Comparison of ENCODE assay signal across 1 cellular context in genomic region chr13:99386911-99387788, GRCh38.
A peak's percentile ranks its signal among the peaks of the same experiment; 100 is the strongest.
TF ChIP-seq lines count a peak whose summit lies in the region.

No MANE protein-coding gene starts in this region.

TF ChIP-seq in K562, 482 proteins besides CTCF, POLR2A, EP300 and RAD21 (continued from another document):
- TF ChIP-seq, protein P1, sequence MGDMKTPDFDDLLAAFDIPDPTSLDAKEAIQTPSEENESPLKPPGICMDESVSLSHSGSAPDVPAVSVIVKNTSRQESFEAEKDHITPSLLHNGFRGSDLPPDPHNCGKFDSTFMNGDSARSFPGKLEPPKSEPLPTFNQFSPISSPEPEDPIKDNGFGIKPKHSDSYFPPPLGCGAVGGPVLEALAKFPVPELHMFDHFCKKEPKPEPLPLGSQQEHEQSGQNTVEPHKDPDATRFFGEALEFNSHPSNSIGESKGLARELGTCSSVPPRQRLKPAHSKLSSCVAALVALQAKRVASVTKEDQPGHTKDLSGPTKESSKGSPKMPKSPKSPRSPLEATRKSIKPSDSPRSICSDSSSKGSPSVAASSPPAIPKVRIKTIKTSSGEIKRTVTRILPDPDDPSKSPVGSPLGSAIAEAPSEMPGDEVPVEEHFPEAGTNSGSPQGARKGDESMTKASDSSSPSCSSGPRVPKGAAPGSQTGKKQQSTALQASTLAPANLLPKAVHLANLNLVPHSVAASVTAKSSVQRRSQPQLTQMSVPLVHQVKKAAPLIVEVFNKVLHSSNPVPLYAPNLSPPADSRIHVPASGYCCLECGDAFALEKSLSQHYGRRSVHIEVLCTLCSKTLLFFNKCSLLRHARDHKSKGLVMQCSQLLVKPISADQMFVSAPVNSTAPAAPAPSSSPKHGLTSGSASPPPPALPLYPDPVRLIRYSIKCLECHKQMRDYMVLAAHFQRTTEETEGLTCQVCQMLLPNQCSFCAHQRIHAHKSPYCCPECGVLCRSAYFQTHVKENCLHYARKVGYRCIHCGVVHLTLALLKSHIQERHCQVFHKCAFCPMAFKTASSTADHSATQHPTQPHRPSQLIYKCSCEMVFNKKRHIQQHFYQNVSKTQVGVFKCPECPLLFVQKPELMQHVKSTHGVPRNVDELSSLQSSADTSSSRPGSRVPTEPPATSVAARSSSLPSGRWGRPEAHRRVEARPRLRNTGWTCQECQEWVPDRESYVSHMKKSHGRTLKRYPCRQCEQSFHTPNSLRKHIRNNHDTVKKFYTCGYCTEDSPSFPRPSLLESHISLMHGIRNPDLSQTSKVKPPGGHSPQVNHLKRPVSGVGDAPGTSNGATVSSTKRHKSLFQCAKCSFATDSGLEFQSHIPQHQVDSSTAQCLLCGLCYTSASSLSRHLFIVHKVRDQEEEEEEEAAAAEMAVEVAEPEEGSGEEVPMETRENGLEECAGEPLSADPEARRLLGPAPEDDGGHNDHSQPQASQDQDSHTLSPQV (IDR thresholded peaks at IDR 0.05): peak; percentile 39; the same call in 1 of the 2 replicates
- TF ChIP-seq ZNF354B (CRISPR knock-in tag; IDR thresholded peaks at IDR 0.05) (no peak), GTF2E2 (tag; IDR thresholded peaks at IDR 0.05) (no peak), SPI1 (IDR thresholded peaks at IDR 0.05; ENCODE audit: borderline replicate concordance, low read depth, low read length) (no peak), GTF2A2 (tag; IDR thresholded peaks at IDR 0.05) (no peak), ZNF232 (CRISPR knock-in tag; IDR thresholded peaks at IDR 0.05) (no peak), KDM5B (IDR thresholded peaks at IDR 0.05; ENCODE audit: insufficient replicate concordance, low read depth, low read length) (no peak), ARID2 (IDR thresholded peaks at IDR 0.05) (no peak), SP2 (IDR thresholded peaks at IDR 0.05; ENCODE audit: extremely low read depth, low read depth, low read length, poor library complexity, severe bottlenecking) (no peak), NCOA1 (IDR thresholded peaks at IDR 0.05; ENCODE audit: low read depth) (no peak), SAFB (IDR thresholded peaks at IDR 0.05; ENCODE audit: borderline replicate concordance, low read depth, low read length) (no peak), RBM15 (IDR thresholded peaks at IDR 0.05; ENCODE audit: insufficient read depth, low read length) (no peak), RBM17 (IDR thresholded peaks at IDR 0.05; ENCODE audit: borderline replicate concordance, low read depth, low read length) (no peak), RBM25 (IDR thresholded peaks at IDR 0.05; ENCODE audit: low read depth, low read length, severe bottlenecking) (no peak), RB1 (IDR thresholded peaks at IDR 0.05; ENCODE audit: low read depth) (no peak), ZNF436 (CRISPR knock-in tag; IDR thresholded peaks at IDR 0.05) (no peak), BHLHE40 (IDR thresholded peaks at IDR 0.05; ENCODE audit: low read length) (peak; percentile 53; the same call in 1 of the 2 replicates), ZNF551 (CRISPR knock-in tag; IDR thresholded peaks at IDR 0.05) (no peak), ATF7 (IDR thresholded peaks at IDR 0.05) (no peak), FOXM1 (IDR thresholded peaks at IDR 0.05; ENCODE audit: low read depth) (no peak), FOXM1 (CRISPR knock-in tag; IDR thresholded peaks at IDR 0.05; ENCODE audit: low read depth) (no peak), ZBTB7A (IDR thresholded peaks at IDR 0.05; ENCODE audit: borderline replicate concordance, control insufficient read depth, low read depth, low read length) (no peak), RAD51 (IDR thresholded peaks at IDR 0.05; ENCODE audit: borderline replicate concordance, low read depth) (peak; percentile 38; the same call in 1 of the 2 replicates), ZFPM2 (CRISPR knock-in tag; IDR thresholded peaks at IDR 0.05) (no peak), ZNF584 (CRISPR knock-in tag; IDR thresholded peaks at IDR 0.05; ENCODE audit: low read depth) (no peak), ZNF263 (CRISPR knock-in tag; IDR thresholded peaks at IDR 0.05; ENCODE audit: borderline replicate concordance) (no peak)
- TF ChIP-seq, protein P2, sequence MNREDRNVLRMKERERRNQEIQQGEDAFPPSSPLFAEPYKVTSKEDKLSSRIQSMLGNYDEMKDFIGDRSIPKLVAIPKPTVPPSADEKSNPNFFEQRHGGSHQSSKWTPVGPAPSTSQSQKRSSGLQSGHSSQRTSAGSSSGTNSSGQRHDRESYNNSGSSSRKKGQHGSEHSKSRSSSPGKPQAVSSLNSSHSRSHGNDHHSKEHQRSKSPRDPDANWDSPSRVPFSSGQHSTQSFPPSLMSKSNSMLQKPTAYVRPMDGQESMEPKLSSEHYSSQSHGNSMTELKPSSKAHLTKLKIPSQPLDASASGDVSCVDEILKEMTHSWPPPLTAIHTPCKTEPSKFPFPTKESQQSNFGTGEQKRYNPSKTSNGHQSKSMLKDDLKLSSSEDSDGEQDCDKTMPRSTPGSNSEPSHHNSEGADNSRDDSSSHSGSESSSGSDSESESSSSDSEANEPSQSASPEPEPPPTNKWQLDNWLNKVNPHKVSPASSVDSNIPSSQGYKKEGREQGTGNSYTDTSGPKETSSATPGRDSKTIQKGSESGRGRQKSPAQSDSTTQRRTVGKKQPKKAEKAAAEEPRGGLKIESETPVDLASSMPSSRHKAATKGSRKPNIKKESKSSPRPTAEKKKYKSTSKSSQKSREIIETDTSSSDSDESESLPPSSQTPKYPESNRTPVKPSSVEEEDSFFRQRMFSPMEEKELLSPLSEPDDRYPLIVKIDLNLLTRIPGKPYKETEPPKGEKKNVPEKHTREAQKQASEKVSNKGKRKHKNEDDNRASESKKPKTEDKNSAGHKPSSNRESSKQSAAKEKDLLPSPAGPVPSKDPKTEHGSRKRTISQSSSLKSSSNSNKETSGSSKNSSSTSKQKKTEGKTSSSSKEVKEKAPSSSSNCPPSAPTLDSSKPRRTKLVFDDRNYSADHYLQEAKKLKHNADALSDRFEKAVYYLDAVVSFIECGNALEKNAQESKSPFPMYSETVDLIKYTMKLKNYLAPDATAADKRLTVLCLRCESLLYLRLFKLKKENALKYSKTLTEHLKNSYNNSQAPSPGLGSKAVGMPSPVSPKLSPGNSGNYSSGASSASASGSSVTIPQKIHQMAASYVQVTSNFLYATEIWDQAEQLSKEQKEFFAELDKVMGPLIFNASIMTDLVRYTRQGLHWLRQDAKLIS (CRISPR knock-in tag; IDR thresholded peaks at IDR 0.05): no peak
- TF ChIP-seq, protein P3, sequence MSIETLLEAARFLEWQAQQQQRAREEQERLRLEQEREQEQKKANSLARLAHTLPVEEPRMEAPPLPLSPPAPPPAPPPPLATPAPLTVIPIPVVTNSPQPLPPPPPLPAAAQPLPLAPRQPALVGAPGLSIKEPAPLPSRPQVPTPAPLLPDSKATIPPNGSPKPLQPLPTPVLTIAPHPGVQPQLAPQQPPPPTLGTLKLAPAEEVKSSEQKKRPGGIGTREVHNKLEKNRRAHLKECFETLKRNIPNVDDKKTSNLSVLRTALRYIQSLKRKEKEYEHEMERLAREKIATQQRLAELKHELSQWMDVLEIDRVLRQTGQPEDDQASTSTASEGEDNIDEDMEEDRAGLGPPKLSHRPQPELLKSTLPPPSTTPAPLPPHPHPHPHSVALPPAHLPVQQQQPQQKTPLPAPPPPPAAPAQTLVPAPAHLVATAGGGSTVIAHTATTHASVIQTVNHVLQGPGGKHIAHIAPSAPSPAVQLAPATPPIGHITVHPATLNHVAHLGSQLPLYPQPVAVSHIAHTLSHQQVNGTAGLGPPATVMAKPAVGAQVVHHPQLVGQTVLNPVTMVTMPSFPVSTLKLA (conservative IDR thresholded peaks at IDR 0.05): no peak
- TF ChIP-seq, protein P4, sequence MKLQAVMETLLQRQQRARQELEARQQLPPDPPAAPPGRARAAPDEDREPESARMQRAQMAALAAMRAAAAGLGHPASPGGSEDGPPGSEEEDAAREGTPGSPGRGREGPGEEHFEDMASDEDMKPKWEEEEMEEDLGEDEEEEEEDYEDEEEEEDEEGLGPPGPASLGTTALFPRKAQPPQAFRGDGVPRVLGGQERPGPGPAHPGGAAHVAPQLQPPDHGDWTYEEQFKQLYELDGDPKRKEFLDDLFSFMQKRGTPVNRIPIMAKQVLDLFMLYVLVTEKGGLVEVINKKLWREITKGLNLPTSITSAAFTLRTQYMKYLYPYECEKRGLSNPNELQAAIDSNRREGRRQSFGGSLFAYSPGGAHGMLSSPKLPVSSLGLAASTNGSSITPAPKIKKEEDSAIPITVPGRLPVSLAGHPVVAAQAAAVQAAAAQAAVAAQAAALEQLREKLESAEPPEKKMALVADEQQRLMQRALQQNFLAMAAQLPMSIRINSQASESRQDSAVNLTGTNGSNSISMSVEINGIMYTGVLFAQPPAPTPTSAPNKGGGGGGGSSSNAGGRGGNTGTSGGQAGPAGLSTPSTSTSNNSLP (IDR thresholded peaks at IDR 0.05; ENCODE audit: borderline replicate concordance, low read depth, low read length): no peak
- TF ChIP-seq, protein P5, sequence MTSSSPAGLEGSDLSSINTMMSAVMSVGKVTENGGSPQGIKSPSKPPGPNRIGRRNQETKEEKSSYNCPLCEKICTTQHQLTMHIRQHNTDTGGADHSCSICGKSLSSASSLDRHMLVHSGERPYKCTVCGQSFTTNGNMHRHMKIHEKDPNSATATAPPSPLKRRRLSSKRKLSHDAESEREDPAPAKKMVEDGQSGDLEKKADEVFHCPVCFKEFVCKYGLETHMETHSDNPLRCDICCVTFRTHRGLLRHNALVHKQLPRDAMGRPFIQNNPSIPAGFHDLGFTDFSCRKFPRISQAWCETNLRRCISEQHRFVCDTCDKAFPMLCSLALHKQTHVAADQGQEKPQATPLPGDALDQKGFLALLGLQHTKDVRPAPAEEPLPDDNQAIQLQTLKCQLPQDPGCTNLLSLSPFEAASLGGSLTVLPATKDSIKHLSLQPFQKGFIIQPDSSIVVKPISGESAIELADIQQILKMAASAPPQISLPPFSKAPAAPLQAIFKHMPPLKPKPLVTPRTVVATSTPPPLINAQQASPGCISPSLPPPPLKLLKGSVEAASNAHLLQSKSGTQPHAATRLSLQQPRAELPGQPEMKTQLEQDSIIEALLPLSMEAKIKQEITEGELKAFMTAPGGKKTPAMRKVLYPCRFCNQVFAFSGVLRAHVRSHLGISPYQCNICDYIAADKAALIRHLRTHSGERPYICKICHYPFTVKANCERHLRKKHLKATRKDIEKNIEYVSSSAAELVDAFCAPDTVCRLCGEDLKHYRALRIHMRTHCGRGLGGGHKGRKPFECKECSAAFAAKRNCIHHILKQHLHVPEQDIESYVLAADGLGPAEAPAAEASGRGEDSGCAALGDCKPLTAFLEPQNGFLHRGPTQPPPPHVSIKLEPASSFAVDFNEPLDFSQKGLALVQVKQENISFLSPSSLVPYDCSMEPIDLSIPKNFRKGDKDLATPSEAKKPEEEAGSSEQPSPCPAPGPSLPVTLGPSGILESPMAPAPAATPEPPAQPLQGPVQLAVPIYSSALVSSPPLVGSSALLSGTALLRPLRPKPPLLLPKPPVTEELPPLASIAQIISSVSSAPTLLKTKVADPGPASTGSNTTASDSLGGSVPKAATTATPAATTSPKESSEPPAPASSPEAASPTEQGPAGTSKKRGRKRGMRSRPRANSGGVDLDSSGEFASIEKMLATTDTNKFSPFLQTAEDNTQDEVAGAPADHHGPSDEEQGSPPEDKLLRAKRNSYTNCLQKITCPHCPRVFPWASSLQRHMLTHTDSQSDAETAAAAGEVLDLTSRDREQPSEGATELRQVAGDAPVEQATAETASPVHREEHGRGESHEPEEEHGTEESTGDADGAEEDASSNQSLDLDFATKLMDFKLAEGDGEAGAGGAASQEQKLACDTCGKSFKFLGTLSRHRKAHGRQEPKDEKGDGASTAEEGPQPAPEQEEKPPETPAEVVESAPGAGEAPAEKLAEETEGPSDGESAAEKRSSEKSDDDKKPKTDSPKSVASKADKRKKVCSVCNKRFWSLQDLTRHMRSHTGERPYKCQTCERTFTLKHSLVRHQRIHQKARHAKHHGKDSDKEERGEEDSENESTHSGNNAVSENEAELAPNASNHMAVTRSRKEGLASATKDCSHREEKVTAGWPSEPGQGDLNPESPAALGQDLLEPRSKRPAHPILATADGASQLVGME (CRISPR knock-in tag; IDR thresholded peaks at IDR 0.05): no peak
TF ChIP-seq in K562: peak in this region for 7.
